2 cellular contexts compared by ENCODE assay signal in genomic region chr10:62024026-62024701, GRCh38.
TF ChIP-seq lines count a peak whose summit lies in the region.

No MANE protein-coding gene starts in this region.

TF ChIP-seq in IMR-90, 13 proteins besides CTCF, POLR2A, EP300 and RAD21:
- TF ChIP-seq, protein P1, sequence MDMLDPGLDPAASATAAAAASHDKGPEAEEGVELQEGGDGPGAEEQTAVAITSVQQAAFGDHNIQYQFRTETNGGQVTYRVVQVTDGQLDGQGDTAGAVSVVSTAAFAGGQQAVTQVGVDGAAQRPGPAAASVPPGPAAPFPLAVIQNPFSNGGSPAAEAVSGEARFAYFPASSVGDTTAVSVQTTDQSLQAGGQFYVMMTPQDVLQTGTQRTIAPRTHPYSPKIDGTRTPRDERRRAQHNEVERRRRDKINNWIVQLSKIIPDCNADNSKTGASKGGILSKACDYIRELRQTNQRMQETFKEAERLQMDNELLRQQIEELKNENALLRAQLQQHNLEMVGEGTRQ (IDR thresholded peaks at IDR 0.05; ENCODE audit: low read depth, low read length): no peak
- TF ChIP-seq MXI1 (IDR thresholded peaks at IDR 0.05; ENCODE audit: borderline replicate concordance, low read depth, low read length): no peak
- TF ChIP-seq SMC3 (IDR thresholded peaks at IDR 0.05; ENCODE audit: low read depth, low read length): no peak
- no peak for TF ChIP-seq CHD1 (IDR thresholded peaks at IDR 0.05; ENCODE audit: low read depth, low read length)
- TF ChIP-seq FOS (IDR thresholded peaks at IDR 0.05; ENCODE audit: low read depth, low read length): no peak
- TF ChIP-seq CEBPB (IDR thresholded peaks at IDR 0.05; ENCODE audit: low read depth, low read length): no peak
- TF ChIP-seq RCOR1 (IDR thresholded peaks at IDR 0.05; ENCODE audit: insufficient replicate concordance, low read length): no peak
- no peak for TF ChIP-seq MAFK (IDR thresholded peaks at IDR 0.05; ENCODE audit: low read depth, low read length)
- no peak for TF ChIP-seq BHLHE40 (IDR thresholded peaks at IDR 0.05; ENCODE audit: low read depth, low read length)
- no peak for TF ChIP-seq MAZ (IDR thresholded peaks at IDR 0.05; ENCODE audit: borderline replicate concordance, low read depth, low read length)
- TF ChIP-seq RFX5 (IDR thresholded peaks at IDR 0.05; ENCODE audit: low read depth, low read length): no peak
- TF ChIP-seq NFE2L2 (IDR thresholded peaks at IDR 0.05; ENCODE audit: low read depth, low read length): no peak
- TF ChIP-seq, protein P2, sequence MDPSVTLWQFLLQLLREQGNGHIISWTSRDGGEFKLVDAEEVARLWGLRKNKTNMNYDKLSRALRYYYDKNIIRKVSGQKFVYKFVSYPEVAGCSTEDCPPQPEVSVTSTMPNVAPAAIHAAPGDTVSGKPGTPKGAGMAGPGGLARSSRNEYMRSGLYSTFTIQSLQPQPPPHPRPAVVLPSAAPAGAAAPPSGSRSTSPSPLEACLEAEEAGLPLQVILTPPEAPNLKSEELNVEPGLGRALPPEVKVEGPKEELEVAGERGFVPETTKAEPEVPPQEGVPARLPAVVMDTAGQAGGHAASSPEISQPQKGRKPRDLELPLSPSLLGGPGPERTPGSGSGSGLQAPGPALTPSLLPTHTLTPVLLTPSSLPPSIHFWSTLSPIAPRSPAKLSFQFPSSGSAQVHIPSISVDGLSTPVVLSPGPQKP (IDR thresholded peaks at IDR 0.05; ENCODE audit: borderline replicate concordance, low read depth, low read length): no peak

TF ChIP-seq in GM12878, 131 proteins besides CTCF, POLR2A, EP300 and RAD21:
- no peak for TF ChIP-seq ZSCAN29 (IDR thresholded peaks at IDR 0.05)
